In the genomic region with DNA sequence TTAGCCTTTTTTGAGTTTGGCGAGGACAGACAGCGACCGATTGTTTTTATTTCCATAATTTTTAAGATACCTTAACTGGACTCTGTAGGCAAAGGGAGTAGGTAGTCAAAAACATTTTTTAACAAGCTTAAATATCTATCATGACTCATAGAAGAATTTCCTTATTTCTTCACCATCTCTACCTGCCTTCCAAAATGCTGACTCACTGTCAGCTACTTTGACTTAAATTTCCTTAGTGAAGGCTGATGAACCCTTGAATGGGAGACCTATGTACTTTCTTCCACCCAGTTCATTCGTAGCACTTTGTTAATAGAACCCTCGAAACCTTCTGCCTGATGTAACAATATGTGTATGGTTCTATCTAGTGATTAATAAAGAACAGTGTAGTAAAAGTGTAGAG, we compare ENCODE assay signal across 8 cellular contexts. TPM values are rescaled to one million over a fixed set of nuclear protein-coding genes. Genes with fewer than 3 reads are reported as not detected.
DNase-seq lines count a peak whose midpoint lies in the region; TF ChIP-seq lines count a peak whose summit lies in the region.

No MANE protein-coding gene starts in this region.

- no peaks in the 10 kb centered on the region for H3K27me3 ChIP-seq in mesenchymal stem cell (ENCODE audit: control insufficient read depth in 1 of 2, insufficient read depth in 1 of 2, low read length in 2 of 2)

- no peak overlapping the region for H2AFZ ChIP-seq in mesenchymal stem cell (ENCODE audit: low read depth, low read length)

- H3K9ac ChIP-seq in mesenchymal stem cell (ENCODE audit: low read length): peak overlapping the region; percentile 100

- no peaks in the 10 kb centered on the region for H3K4me1 ChIP-seq in mesenchymal stem cell (ENCODE audit: control insufficient read depth, insufficient read depth, low read depth, low read length)

- H3K27ac ChIP-seq in mesenchymal stem cell (ENCODE audit: low read length, poor library complexity, severe bottlenecking): peak overlapping the region; percentile 25

- H3K18ac ChIP-seq in mesenchymal stem cell (ENCODE audit: low read depth in 1 of 2, low read length in 2 of 2): no peak overlapping the region

- H2BK120ac ChIP-seq in mesenchymal stem cell (ENCODE audit: low read depth, low read length): no peak overlapping the region

- peak; percentile 12 for DNase-seq in AG10803 (ENCODE audit: low read depth)
- DNase-seq in HT-29 (ENCODE audit: low spot score): peak; percentile 84
- peak; percentile 45 for DNase-seq in amniotic epithelial cell (ENCODE audit: low read depth)
- peak; percentile 28 for DNase-seq in mesenchymal stem cell
- DNase-seq in NCI-H510A treated with DMSO at 0.1 percent for 48 hours (lab: John Stamatoyannopoulos, UW): no peak
- DNase-seq in stimulated activated CD8-positive, alpha-beta memory T cell treated with anti-CD3 and anti-CD28 coated beads, Interleukin-4, amount 100 ng/mL, for 48 hours: no peak
- no peak for DNase-seq in activated CD4-positive, alpha-beta T cell treated with anti-CD3 and anti-CD28 coated beads, Interleukin-2, amount 50 U/mL, for 48 hours
- DNase-seq in occipital lobe (lab: John Stamatoyannopoulos, UW): no peak

- no peaks in the 10 kb centered on the region for H3K9me3 ChIP-seq in mesenchymal stem cell (ENCODE audit: control insufficient read depth, low read length)

- H3K36me3 ChIP-seq in mesenchymal stem cell (ENCODE audit: control insufficient read depth in 1 of 2, insufficient read depth in 2 of 2, low read depth in 1 of 2, low read length in 2 of 2): no peaks in the 10 kb centered on the region

- no peak overlapping the region for H3K23ac ChIP-seq in mesenchymal stem cell (ENCODE audit: low read length in 2 of 2)

- H2BK12ac ChIP-seq in mesenchymal stem cell (ENCODE audit: low read length in 2 of 2): no peak overlapping the region

- H2AK5ac ChIP-seq in mesenchymal stem cell (ENCODE audit: low read length, severe bottlenecking): no peak overlapping the region

- WGBS in mesenchymal stem cell: 90% methylated on average over 1 of the region's 5 CpGs

- H2BK5ac ChIP-seq in mesenchymal stem cell (ENCODE audit: low read depth, low read length, poor library complexity, severe bottlenecking): no peak overlapping the region

- no peak overlapping the region for H4K91ac ChIP-seq in mesenchymal stem cell (ENCODE audit: low read length)

- peak overlapping the region; percentile 28 for H3K4me2 ChIP-seq in mesenchymal stem cell (ENCODE audit: low read length, poor library complexity, severe bottlenecking)

- H4K8ac ChIP-seq in mesenchymal stem cell (ENCODE audit: low read length): no peak overlapping the region

- H3K4ac ChIP-seq in mesenchymal stem cell (ENCODE audit: low read depth in 1 of 2, low read length in 2 of 2): no peak overlapping the region

- H3K4me3 ChIP-seq in AG10803 (ENCODE audit: low read length) (peak overlapping the region; percentile 91), mesenchymal stem cell (ENCODE audit: insufficient read depth in 1 of 2, low read depth in 1 of 2, low read length in 2 of 2) (peak overlapping the region in 1 of 2 experiments; percentile 99)

- H3K14ac ChIP-seq in mesenchymal stem cell (ENCODE audit: low read length in 2 of 2): no peak overlapping the region

- no peak for TF ChIP-seq CTCF in AG10803 (conservative IDR thresholded peaks at IDR 0.05; ENCODE audit: low read length)

- H3K79me1 ChIP-seq in mesenchymal stem cell (replicated peaks; ENCODE audit: low read length, poor library complexity, severe bottlenecking): peaks cover 1% of the 10 kb centered on the region

- no peak overlapping the region for H2BK15ac ChIP-seq in mesenchymal stem cell (ENCODE audit: low read depth, poor library complexity, severe bottlenecking)

RNA-seq across cellular contexts. Expression of gene MTMR2, which starts 1.1 kb away (rescaled TPM):
- 20.8 and 22.2 TPM in 2 replicates for total RNA-seq in HT-29 (2014; rRNA removed; shearing (Covaris generic))
- 28.6 TPM for polyA plus RNA-seq in mesenchymal stem cell (2013, experiment 1 of 2)
- 29.2 TPM for polyA plus RNA-seq in mesenchymal stem cell (2013, experiment 2 of 2)
- 24.5 TPM for total RNA-seq in occipital lobe

Comparison
In these comparisons a context has a peak if more than half of its experiments do, and no peak if none do; other contexts are left out.
1. DNase-seq: peak in AG10803 (single experiment), HT-29 (single experiment), amniotic epithelial cell (single experiment) and mesenchymal stem cell (single experiment); none in NCI-H510A treated with DMSO at 0.1 percent for 48 hours (single experiment), stimulated activated CD8-positive, alpha-beta memory T cell treated with anti-CD3 and anti-CD28 coated beads, Interleukin-4, amount 100 ng/mL, for 48 hours (single experiment), activated CD4-positive, alpha-beta T cell treated with anti-CD3 and anti-CD28 coated beads, Interleukin-2, amount 50 U/mL, for 48 hours (0 of 2) and occipital lobe (single experiment).